ENCODE assay signal across 8 cellular contexts in genomic region chr12:32455607-32456063, GRCh38. TPM values are rescaled to one million over a fixed set of nuclear protein-coding genes. Genes with fewer than 3 reads are reported as not detected.
DNase-seq lines count a peak whose midpoint lies in the region; ATAC-seq, FAIRE-seq and TF ChIP-seq lines count a peak whose summit lies in the region.

No MANE protein-coding gene starts in this region.

- H3K9me3 ChIP-seq in CD8-positive, alpha-beta memory T cell (ENCODE audit: low read length): no peaks in the 10 kb centered on the region
- H3K9me3 ChIP-seq in ovary: no peaks in the 10 kb centered on the region

- no peak for TF ChIP-seq POLR2A in ovary (IDR thresholded peaks at IDR 0.05)

- H3K4me1 ChIP-seq in CD8-positive, alpha-beta memory T cell (ENCODE audit: insufficient read depth, low read length): no peaks in the 10 kb centered on the region
- H3K4me1 ChIP-seq in ovary (ENCODE audit: insufficient read depth): peaks cover 1% of the 10 kb centered on the region

- POLR2A ChIA-PET in CD8-positive, alpha-beta memory T cell (lab: Charles Lee): no interaction called here

- no peak overlapping the region for H3K27ac ChIP-seq in CD8-positive, alpha-beta memory T cell (ENCODE audit: low read depth, low read length)
- peak overlapping the region in 1 of 2 donors; percentile 33 for H3K27ac ChIP-seq in ovary

- no peaks in the 10 kb centered on the region for H3K27me3 ChIP-seq in CD8-positive, alpha-beta memory T cell (ENCODE audit: insufficient read depth, low read length, poor library complexity, severe bottlenecking)
- H3K27me3 ChIP-seq in ovary: no peaks in the 10 kb centered on the region

- TF ChIP-seq CTCF in foreskin fibroblast (IDR thresholded peaks at IDR 0.05; ENCODE audit: low read depth, low read length) (peak; percentile 46), ovary (IDR thresholded peaks at IDR 0.05) (peak; percentile 30 to 66 (median 42))

- ATAC-seq in GM19372 (IDR thresholded peaks at IDR 0.05; ENCODE audit: low read depth, unreplicated experiment) (peak; percentile 53), HG02870 (IDR thresholded peaks at IDR 0.05; ENCODE audit: unreplicated experiment) (no peak)

- peak overlapping the region in 5 of 7 donors; percentile 4 to 54 (median 16) for H3K4me3 Mint-ChIP-seq in CD8-positive, alpha-beta memory T cell

- WGBS in ovary, 3 donors: 0 to 2% (median 0%) methylated on average over 1 of the region's 1 CpG

- H3K27ac Mint-ChIP-seq in CD8-positive, alpha-beta memory T cell: peak overlapping the region in 2 of 8 donors; percentile 14 to 16

- DNase-seq in CD8-positive, alpha-beta memory T cell: peak in 2 of 5 donors; percentile 16 to 33
- DNase-seq in NCI-H146 (lab: John Stamatoyannopoulos, UW) (peak; percentile 64), foreskin fibroblast (peak; percentile 48 to 84), ovary (no peak)
- DNase-seq in activated CD4-positive, CD25-positive, alpha-beta regulatory T cell treated with anti-CD3 and anti-CD28 coated beads, Interleukin-2, amount 50 U/mL, for 72 hours: no peak

- CTCF ChIA-PET in CD8-positive, alpha-beta memory T cell (lab: Charles Lee): interaction anchor here (3.5 kb wide), 1 partner anchor 300 kb away, joined by 15 read pairs; the partner anchor contains the start of gene YARS2

- H3K36me3 ChIP-seq in CD8-positive, alpha-beta memory T cell (ENCODE audit: insufficient read depth, low read length): no peaks in the 10 kb centered on the region
- no peaks in the 10 kb centered on the region for H3K36me3 ChIP-seq in ovary

- peaks cover 0 to 7% of the 10 kb centered on the region in 2 donors for H3K27me3 Mint-ChIP-seq in CD8-positive, alpha-beta memory T cell

- no peaks in the 10 kb centered on the region for H3K9me3 Mint-ChIP-seq in CD8-positive, alpha-beta memory T cell

- intact Hi-C loops in ovary (cut with DNase I): no loop called here

- H3K4me3 ChIP-seq in CD8-positive, alpha-beta memory T cell (ENCODE audit: low read length): no peak overlapping the region
- H3K4me3 ChIP-seq in foreskin fibroblast (ENCODE audit: low read depth in 1 of 2, low read length in 2 of 2): peak overlapping the region; percentile 13 to 46
- peak overlapping the region; percentile 25 for H3K4me3 ChIP-seq in ovary

- H3K36me3 Mint-ChIP-seq in CD8-positive, alpha-beta memory T cell: no peaks in the 10 kb centered on the region

- H3K4me1 Mint-ChIP-seq in CD8-positive, alpha-beta memory T cell: peaks cover 3 to 8% (median 4%) of the 10 kb centered on the region in 3 donors

- FAIRE-seq in TTC549 (lab: Jason Lieb, UNC): peak; percentile 95

- TF ChIP-seq EP300 in ovary (IDR thresholded peaks at IDR 0.05): no peak

RNA-seq across cellular contexts. Expression of gene FGD4, which starts 56.3 kb away (rescaled TPM):
- total RNA-seq in CD8-positive, alpha-beta memory T cell: 1 to 10 TPM in 1 of 2 experiments, under 1 TPM in 1; 0.64 to 1.4 TPM
- polyA plus RNA-seq in CD8-positive, alpha-beta memory T cell: 1.4 TPM
- total RNA-seq in ovary: 10 to 100 TPM; 28.6 to 85.0 (median 52.9) TPM
- 10 to 100 TPM; 14.6 to 21.8 TPM for polyA plus RNA-seq in ovary

Comparison
In these comparisons a context has a peak if more than half of its experiments do, and no peak if none do; other contexts are left out.
1. DNase-seq: peak in NCI-H146 (single experiment) and foreskin fibroblast (2 of 2); none in ovary (0 of 5) and activated CD4-positive, CD25-positive, alpha-beta regulatory T cell treated with anti-CD3 and anti-CD28 coated beads, Interleukin-2, amount 50 U/mL, for 72 hours (single experiment).
2. RNA of gene FGD4, which starts 56.3 kb away (total RNA-seq): 28.6 to 85.0 TPM in ovary; 0.64 to 1.4 TPM in CD8-positive, alpha-beta memory T cell; every median in the first group is over 10 times any median in the second.